ENCODE assay signal across 8 cellular contexts in the genomic region with DNA sequence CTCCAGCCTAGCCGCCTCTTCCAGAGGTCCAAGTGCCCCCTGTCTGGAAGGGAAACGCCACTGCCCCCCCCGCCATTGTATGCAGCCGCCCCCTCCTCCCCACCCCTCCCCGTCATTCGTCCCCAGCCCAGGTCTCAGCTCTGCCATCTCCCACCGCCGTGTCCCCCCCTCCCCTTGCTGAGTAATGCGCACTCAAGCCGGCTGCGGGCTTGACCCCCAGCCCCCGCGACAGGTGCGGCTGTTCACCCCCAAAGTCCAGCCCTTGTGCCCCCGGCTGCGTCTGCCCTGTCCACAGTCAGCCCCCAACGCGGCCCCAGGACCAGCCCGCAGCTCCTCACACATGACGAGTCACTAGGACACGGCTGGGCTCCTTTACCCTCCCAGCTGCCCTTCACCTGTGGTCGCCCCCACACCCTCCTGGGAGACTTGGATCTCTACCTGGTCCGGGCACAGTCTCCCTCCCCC. TPM values are rescaled to one million over a fixed set of nuclear protein-coding genes. Genes with fewer than 3 reads are reported as not detected.
DNase-seq lines count a peak whose midpoint lies in the region; ATAC-seq and TF ChIP-seq lines count a peak whose summit lies in the region.

No MANE protein-coding gene starts in this region.

- no peaks in the 10 kb centered on the region for H3K9me3 ChIP-seq in body of pancreas
- H3K9me3 ChIP-seq in liver (ENCODE audit: control insufficient read depth in 4 of 4, low read length in 3 of 4), result no peaks in the 10 kb centered on the region
- no peaks in the 10 kb centered on the region for H3K9me3 ChIP-seq in thymus (ENCODE audit: control insufficient read depth)

- ATAC-seq in body of pancreas, result peak; percentile 23
- ATAC-seq in GM18502 (IDR thresholded peaks at IDR 0.05; ENCODE audit: poor library complexity, unreplicated experiment), result no peak
- ATAC-seq in GM18519 (IDR thresholded peaks at IDR 0.05; ENCODE audit: low FRiP score, unreplicated experiment), result no peak

- 1 to 3% methylated on average over 6 to 19 of the region's 23 CpGs for WGBS in body of pancreas, 2 donors
- 4% methylated on average over 23 of the region's 23 CpGs for WGBS in liver
- 3% methylated on average over 23 of the region's 23 CpGs for WGBS in thymus

- peak overlapping the region; percentile 57 to 73 for H3K4me3 ChIP-seq in body of pancreas
- peak overlapping the region in 2 of 3 donors; percentile 37 to 65 for H3K4me3 ChIP-seq in liver (ENCODE audit: low read depth in 1 of 3, low read length in 3 of 3)
- peak overlapping the region; percentile 53 for H3K4me3 ChIP-seq in thymus (ENCODE audit: low read length)

- no peaks in the 10 kb centered on the region for H3K36me3 ChIP-seq in body of pancreas (replicated peaks in 1 of 2; ENCODE audit: insufficient read depth in 1 of 2, low read depth in 2 of 2)
- H3K36me3 ChIP-seq in liver (ENCODE audit: control insufficient read depth in 4 of 4, insufficient read depth in 3 of 4, low read depth in 1 of 4, low read length in 3 of 4), result no peaks in the 10 kb centered on the region
- H3K36me3 ChIP-seq in thymus (ENCODE audit: control insufficient read depth, insufficient read depth), result no peaks in the 10 kb centered on the region

- H3K27me3 ChIP-seq in body of pancreas (no peaks in the 10 kb centered on the region), liver (ENCODE audit: control insufficient read depth in 4 of 4, insufficient read depth in 4 of 4, low read length in 3 of 4) (no peaks in the 10 kb centered on the region), thymus (ENCODE audit: control insufficient read depth, insufficient read depth) (peaks cover 46% of the 10 kb centered on the region)

- TF ChIP-seq CTCF in body of pancreas (IDR thresholded peaks at IDR 0.05), result no peak
- TF ChIP-seq CTCF in liver (IDR thresholded peaks at IDR 0.05; ENCODE audit: low read depth, low read length, missing input control), result no peak

- H3K9ac ChIP-seq in liver (ENCODE audit: low read depth in 1 of 2, low read length in 2 of 2), result no peak overlapping the region

- intact Hi-C loops in body of pancreas (cut with DNase I), result loop anchor here (5.0 kb wide), 1 partner anchor 172 kb away; no protein-coding TSS in a partner anchor

- no peak for TF ChIP-seq RAD21 in liver (IDR thresholded peaks at IDR 0.05)

- H3K27ac ChIP-seq in body of pancreas, result peak overlapping the region; percentile 12 to 85 (median 74)
- no peak overlapping the region for H3K27ac ChIP-seq in liver (ENCODE audit: low read depth in 1 of 2, low read length in 2 of 2)
- no peak overlapping the region for H3K27ac ChIP-seq in thymus (ENCODE audit: low read depth)

- H3K4me1 ChIP-seq in body of pancreas (peaks cover 28% of the 10 kb centered on the region), liver (ENCODE audit: control insufficient read depth in 4 of 4, insufficient read depth in 4 of 4, low read length in 3 of 4) (peaks cover 9 to 30% (median 22%) of the 10 kb centered on the region in 4 donors), thymus (ENCODE audit: control insufficient read depth, insufficient read depth, low read length) (peaks cover 4% of the 10 kb centered on the region)

- DNase-seq in activated CD8-positive, alpha-beta memory T cell treated with anti-CD3 and anti-CD28 coated beads for 24 hours, result peak; percentile 60
- no peak for DNase-seq in activated CD8-positive, alpha-beta memory T cell treated with anti-CD3 and anti-CD28 coated beads, Interleukin-2, amount 50 U/mL, for 48 hours
- DNase-seq in body of pancreas, result peak; percentile 39 to 49 (median 43)
- no peak for DNase-seq in GDM1 (lab: John Stamatoyannopoulos, UW)

- no peak for TF ChIP-seq POLR2A in body of pancreas (IDR thresholded peaks at IDR 0.05)

TF ChIP-seq in liver, 16 proteins besides CTCF, POLR2A, EP300 and RAD21:
- no peak for TF ChIP-seq YY1 (IDR thresholded peaks at IDR 0.05)
TF ChIP-seq in liver: peak in this region for 0.

RNA-seq across cellular contexts. Expression of a gene that starts 0.6 kb away (rescaled TPM):
- total RNA-seq in body of pancreas (10 to 100 TPM; 27.7 to 31.6 TPM), liver (1 to 10 TPM; 1.7 to 3.8 TPM)
- polyA plus RNA-seq in liver (1 to 10 TPM; 1.5 to 4.7 TPM), thymus (7.8 TPM)

Comparison
In these comparisons a context has a peak if more than half of its experiments do, and no peak if none do; other contexts are left out.
1. DNase-seq: peak in activated CD8-positive, alpha-beta memory T cell treated with anti-CD3 and anti-CD28 coated beads for 24 hours (single experiment) and body of pancreas (4 of 4); none in activated CD8-positive, alpha-beta memory T cell treated with anti-CD3 and anti-CD28 coated beads, Interleukin-2, amount 50 U/mL, for 48 hours (single experiment) and GDM1 (single experiment).
2. H3K27ac ChIP-seq: peak in body of pancreas (4 of 4); none in liver (0 of 2) and thymus (single experiment).
3. RNA of a gene that starts 0.6 kb away (total RNA-seq): 27.7 to 31.6 TPM in body of pancreas; 1.7 to 3.8 TPM in liver; every median in the first group is over 4 times any median in the second.
4. Peak in every context shown above with its lines, with median percentiles within 50 percentile points of each other: H3K4me3 ChIP-seq.